In genomic region chr12:27797301-27798025, GRCh38 we compare ENCODE assay signal across 37 cellular contexts. TPM values are rescaled to one million over a fixed set of nuclear protein-coding genes. Genes with fewer than 3 reads are reported as not detected.
"Had no signal": no experiment of that assay in that cellular context is flagged by ENCODE, and none has a peak within 500 bp of the region (broad histone marks: within the 10 kb centered on the region; RNA-seq: fewer than 3 reads in every experiment).

No MANE protein-coding gene starts in this region.

- H3K27ac Mint-ChIP-seq: activated CD4-positive, alpha-beta memory T cell treated with anti-CD3 and anti-CD28 coated beads, Interleukin-2, amount 10 ng/mL, durations not matched to agents 7 days and 5 days; activated naive CD4-positive, alpha-beta T cell treated with anti-CD3 and anti-CD28 coated beads, Interleukin-2, amount 10 ng/mL, durations not matched to agents 7 days and 5 days; activated naive CD8-positive, alpha-beta T cell; activated naive CD8-positive, alpha-beta T cell treated with anti-CD3 and anti-CD28 coated beads, Interleukin-2, amount 50 U/mL, for 24 hours; activated T-cell treated with anti-CD3 and anti-CD28 coated beads, Interleukin-2, amount 50 U/mL, for 24 hours had no signal

- H3K9me3 Mint-ChIP-seq: activated CD4-positive, alpha-beta memory T cell treated with anti-CD3 and anti-CD28 coated beads, Interleukin-2, amount 10 ng/mL, durations not matched to agents 7 days and 5 days; activated naive CD4-positive, alpha-beta T cell treated with anti-CD3 and anti-CD28 coated beads, Interleukin-2, amount 10 ng/mL, durations not matched to agents 7 days and 5 days; activated naive CD8-positive, alpha-beta T cell treated with anti-CD3 and anti-CD28 coated beads, Interleukin-2, amount 50 U/mL, for 24 hours; activated T-cell treated with anti-CD3 and anti-CD28 coated beads, Interleukin-2, amount 50 U/mL, for 24 hours; central memory CD8-positive, alpha-beta T cell had no signal

- H3K4me3 ChIP-seq: cardiac muscle cell, MG63, Peyer's patch had no signal

- H3K4me3 Mint-ChIP-seq: activated CD4-positive, alpha-beta memory T cell treated with anti-CD3 and anti-CD28 coated beads, Interleukin-2, amount 10 ng/mL, durations not matched to agents 7 days and 5 days; activated naive CD4-positive, alpha-beta T cell treated with anti-CD3 and anti-CD28 coated beads, Interleukin-2, amount 10 ng/mL, durations not matched to agents 7 days and 5 days; activated naive CD8-positive, alpha-beta T cell; activated naive CD8-positive, alpha-beta T cell treated with anti-CD3 and anti-CD28 coated beads, Interleukin-2, amount 50 U/mL, for 24 hours; activated T-cell treated with anti-CD3 and anti-CD28 coated beads, Interleukin-2, amount 50 U/mL, for 24 hours; central memory CD8-positive, alpha-beta T cell had no signal

- H3K9me3 ChIP-seq: MG63, Peyer's patch had no signal

- H3K4me1 Mint-ChIP-seq: central memory CD8-positive, alpha-beta T cell had no signal

- H3K4me1 ChIP-seq: Peyer's patch had no signal

- DNase-seq: activated CD4-positive, alpha-beta memory T cell treated with anti-CD3 and anti-CD28 coated beads, Interleukin-2, amount 10 ng/mL, durations not matched to agents 7 days and 5 days; activated CD4-positive, alpha-beta T cell treated with anti-CD3 and anti-CD28 coated beads for 1 hour; activated CD4-positive, alpha-beta T cell treated with anti-CD3 and anti-CD28 coated beads for 48 hours; activated CD4-positive, CD25-positive, alpha-beta regulatory T cell; activated CD8-positive, alpha-beta memory T cell treated with anti-CD3 and anti-CD28 coated beads for 24 hours; activated gamma-delta T cell treated with Interleukin-2 at 50 U/mL for 16 hours; activated naive CD4-positive, alpha-beta T cell treated with anti-CD3 and anti-CD28 coated beads, Interleukin-2, amount 10 ng/mL, durations not matched to agents 7 days and 5 days; activated naive CD8-positive, alpha-beta T cell treated with anti-CD3 and anti-CD28 coated beads, Interleukin-2, amount 50 U/mL, for 24 hours; activated T-cell treated with anti-CD3 and anti-CD28 coated beads, Interleukin-2, amount 50 U/mL, for 24 hours; aorta; brain microvascular endothelial cell; Kasumi-1; KG1; MG63; NCI-H1048; NCI-H1105 treated with DMSO at 0.1 percent for 48 hours; NCI-H1436; NCI-H1694; NCI-H1930; NCI-H345; NCI-H524 treated with DMSO at 0.1 percent for 48 hours; NCI-H748 treated with DMSO at 0.1 percent for 48 hours; NK-92 treated with Interleukin-12 subunit alpha and Interleukin-12 subunit beta, amount 100 ng/mL, for 24 hours; PC-3; Peyer's patch; RPMI8226; SIG-M5; SW 1271; T-helper 1 cell; T-helper 2 cell; T-helper 9 cell; WERI-Rb-1 had no signal

- H3K27ac ChIP-seq: brain microvascular endothelial cell, Peyer's patch, WERI-Rb-1 had no signal

- ATAC-seq: activated naive CD8-positive, alpha-beta T cell treated with anti-CD3 and anti-CD28 coated beads, Interleukin-2, amount 50 U/mL, for 24 hours; PC-3; SK-N-SH treated with all-trans-retinoic acid at 6 μM for 48 hours had no signal

- H3K27me3 ChIP-seq: brain microvascular endothelial cell, cardiac muscle cell, MG63, Peyer's patch had no signal

- H3K27me3 Mint-ChIP-seq: activated CD4-positive, alpha-beta memory T cell treated with anti-CD3 and anti-CD28 coated beads, Interleukin-2, amount 10 ng/mL, durations not matched to agents 7 days and 5 days; activated naive CD4-positive, alpha-beta T cell treated with anti-CD3 and anti-CD28 coated beads, Interleukin-2, amount 10 ng/mL, durations not matched to agents 7 days and 5 days; activated naive CD8-positive, alpha-beta T cell; activated naive CD8-positive, alpha-beta T cell treated with anti-CD3 and anti-CD28 coated beads, Interleukin-2, amount 50 U/mL, for 24 hours; activated T-cell treated with anti-CD3 and anti-CD28 coated beads, Interleukin-2, amount 50 U/mL, for 24 hours; central memory CD8-positive, alpha-beta T cell had no signal

RNA-seq across cellular contexts. Expression of gene MANSC4, which starts 17.4 kb away (rescaled TPM):
- total RNA-seq: activated CD4-positive, alpha-beta memory T cell treated with anti-CD3 and anti-CD28 coated beads, Interleukin-2, amount 10 ng/mL, durations not matched to agents 7 days and 5 days; aorta; cardiac muscle cell; NCI-H460; Peyer's patch had no signal
- polyA plus RNA-seq: cardiac muscle cell had no signal
